9 cellular contexts compared by ENCODE assay signal in genomic region chr5:56819027-56819881, GRCh38. TPM values are rescaled to one million over a fixed set of nuclear protein-coding genes. Genes with fewer than 3 reads are reported as not detected.
DNase-seq lines count a peak whose midpoint lies in the region; ATAC-seq and TF ChIP-seq lines count a peak whose summit lies in the region.
"Had no signal": no experiment of that assay in that cellular context is flagged by ENCODE, and none has a peak within 500 bp of the region (broad histone marks: within the 10 kb centered on the region; RNA-seq: fewer than 3 reads in every experiment).

No MANE protein-coding gene starts in this region.

- WGBS in smooth muscle cell (ENCODE audit: low lambda C conversion rate) = 57% methylated on average over 7 of the region's 7 CpGs

- ATAC-seq in T-cell (replicated peaks in 1 of 4) = no peak

- TF ChIP-seq CTCF in fibroblast of pulmonary artery (IDR thresholded peaks at IDR 0.05; ENCODE audit: low read length, missing control alignments) = no peak
- TF ChIP-seq CTCF in smooth muscle cell (IDR thresholded peaks at IDR 0.05; ENCODE audit: borderline replicate concordance, insufficient read depth, poor library complexity, severe bottlenecking) = no peak

- H4K20me1 ChIP-seq in smooth muscle cell (ENCODE audit: low read depth) = peaks cover 69% of the 10 kb centered on the region

- H3K27ac Mint-ChIP-seq in T-cell = peak overlapping the region; percentile 80 to 85

- H2AFZ ChIP-seq in smooth muscle cell (ENCODE audit: low read depth) = no peak overlapping the region

- H3K4me3 ChIP-seq in fibroblast of pulmonary artery (replicated peaks; ENCODE audit: low read depth, low read length) = peak overlapping the region; percentile 43
- peak overlapping the region; percentile 96 for H3K4me3 ChIP-seq in smooth muscle cell

- H3K27me3 Mint-ChIP-seq in T-cell = no peaks in the 10 kb centered on the region

- peaks cover 19% of the 10 kb centered on the region for H3K4me1 ChIP-seq in smooth muscle cell (ENCODE audit: low read depth)

- peaks cover 18% of the 10 kb centered on the region for H3K36me3 Mint-ChIP-seq in T-cell

- H3K79me2 ChIP-seq in smooth muscle cell (ENCODE audit: low read depth) = peaks cover 84% of the 10 kb centered on the region

- no peaks in the 10 kb centered on the region for H3K36me3 ChIP-seq in smooth muscle cell (ENCODE audit: low read depth)

- no peak overlapping the region for H3K9ac ChIP-seq in smooth muscle cell (ENCODE audit: low read depth)

- H3K9me3 Mint-ChIP-seq in T-cell = no peaks in the 10 kb centered on the region

- H3K27me3 ChIP-seq in smooth muscle cell (ENCODE audit: low read depth) = no peaks in the 10 kb centered on the region

- H3K4me3 Mint-ChIP-seq in T-cell = peak overlapping the region; percentile 75 to 92 (median 78)

- CTCF ChIA-PET in T-cell (lab: Charles Lee) = interaction anchor here (0.5 to 3.8 kb wide), 5 partner anchors 8 to 553 kb away, joined by 3 to 25 read pairs (median 4); no protein-coding TSS in a partner anchor

- H3F3A ChIP-seq in smooth muscle cell (ENCODE audit: low read depth) = no peaks in the 10 kb centered on the region

- H3K9me3 ChIP-seq in smooth muscle cell (replicated peaks; ENCODE audit: low read depth) = no peaks in the 10 kb centered on the region

- H3K4me1 Mint-ChIP-seq in T-cell = peaks cover 60 to 66% (median 62%) of the 10 kb centered on the region in 3 donors

- peak overlapping the region; percentile 95 for H3K4me2 ChIP-seq in smooth muscle cell

- peak overlapping the region; percentile 8 for H3K27ac ChIP-seq in smooth muscle cell (ENCODE audit: low read depth)

- POLR2A ChIA-PET in T-cell (lab: Charles Lee) = interaction anchor here in 1 of 2 donors (0.6 to 1.0 kb wide), 3 partner anchors 9 to 178 kb away, joined by 3 read pairs; no protein-coding TSS in a partner anchor

- DNase-seq in SKM-1 treated with dmso at 0.1 percent for 144 hours (lab: John Stamatoyannopoulos, UW; ENCODE audit: unreplicated experiment) (peak; percentile 41), SKM-1 (lab: John Stamatoyannopoulos, UW; ENCODE audit: unreplicated experiment) (no peak), T-cell (no peak), fibroblast of pulmonary artery (ENCODE audit: low read depth) (no peak), smooth muscle cell (lab: John Stamatoyannopoulos, UW; ENCODE audit: unreplicated experiment) (no peak), AG08396 (ENCODE audit: low spot score) (no peak), activated gamma-delta T cell treated with Interleukin-2 at 50 U/mL for 16 hours (no peak)
- no peak for DNase-seq in stimulated activated CD8-positive, alpha-beta memory T cell treated with anti-CD3 and anti-CD28 coated beads, Interleukin-4, amount 100 ng/mL, for 48 hours
- DNase-seq: 8988T had no signal

RNA-seq across cellular contexts. Expression of gene MAP3K1, which starts 3.9 kb away (rescaled TPM):
- total RNA-seq in T-cell = 10 to 100 TPM; 53.1 to 96.0 (median 80.6) TPM
- total RNA-seq in smooth muscle cell = 30.1 and 31.2 TPM in 2 replicates
- polyA plus RNA-seq in smooth muscle cell = 5.6 and 11.2 TPM in 2 replicates
